In genomic region chr1:46275030-46275337, GRCh38 we compare ENCODE assay signal across 28 cellular contexts. TPM values are rescaled to one million over a fixed set of nuclear protein-coding genes. Genes with fewer than 3 reads are reported as not detected.
"Had no signal": no experiment of that assay in that cellular context is flagged by ENCODE, and none has a peak within 500 bp of the region (broad histone marks: within the 10 kb centered on the region; RNA-seq: fewer than 3 reads in every experiment).

No MANE protein-coding gene starts in this region.

- DNase-seq: activated CD4-positive, alpha-beta T cell treated with anti-CD3 and anti-CD28 coated beads for 48 hours; activated CD4-positive, CD25-positive, alpha-beta regulatory T cell; activated CD8-positive, alpha-beta T cell treated with anti-CD3 and anti-CD28 coated beads for 36 hours; activated naive CD4-positive, alpha-beta T cell; activated T-cell treated with anti-CD3 and anti-CD28 coated beads, Interleukin-2, amount 50 U/mL, for 4 hours; central memory CD4-positive, alpha-beta T cell; endodermal cell; foreskin keratinocyte; heart right ventricle; left lung; mucosa of descending colon; ovary; retina; sigmoid colon; small intestine; stimulated activated CD4-positive, alpha-beta T cell treated with anti-CD3 and anti-CD28 coated beads, Interleukin-4, amount 100 ng/mL, for 24 hours; stimulated activated naive CD8-positive, alpha-beta T cell treated with anti-CD3 and anti-CD28 coated beads, Interleukin-15, amount 100 ng/mL, for 72 hours; uterus had no signal

- H3K36me3 ChIP-seq: breast epithelium, ovary, uterus had no signal

- ATAC-seq: activated CD8-positive, alpha-beta T cell treated with anti-CD3 and anti-CD28 coated beads for 36 hours; activated T-cell treated with anti-CD3 and anti-CD28 coated beads, Interleukin-2, amount 50 U/mL, for 4 hours; foreskin keratinocyte; heart right ventricle; left lung; mucosa of descending colon; natural killer cell treated with Interleukin-12 subunit alpha and Interleukin-12 subunit beta and Interleukin-15 and Interleukin-18, amount 100 ng/mL, for 72 hours; stimulated activated effector memory CD8-positive, alpha-beta T cell treated with anti-CD3 and anti-CD28 coated beads, Interleukin-12 subunit alpha, Interleukin-12 subunit beta, amount 100 ng/mL, for 72 hours; stimulated activated naive CD8-positive, alpha-beta T cell treated with anti-CD3 and anti-CD28 coated beads, Interleukin-15, amount 100 ng/mL, for 72 hours had no signal

- H3K27ac Mint-ChIP-seq: activated CD8-positive, alpha-beta T cell treated with anti-CD3 and anti-CD28 coated beads for 36 hours; dendritic cell treated with granulocyte-macrophage colony-stimulating factor and Interleukin-4, amounts not matched to agents 40 ng/mL and 50 ng/mL, for 4 days; endodermal cell; natural killer cell treated with Interleukin-12 subunit alpha and Interleukin-12 subunit beta and Interleukin-15 and Interleukin-18, amount 100 ng/mL, for 72 hours; stimulated activated effector memory CD8-positive, alpha-beta T cell treated with anti-CD3 and anti-CD28 coated beads, Interleukin-12 subunit alpha, Interleukin-12 subunit beta, amount 100 ng/mL, for 72 hours; type B pancreatic cell had no signal

- H3K27me3 Mint-ChIP-seq: activated CD8-positive, alpha-beta T cell treated with anti-CD3 and anti-CD28 coated beads for 36 hours; dendritic cell treated with granulocyte-macrophage colony-stimulating factor and Interleukin-4, amounts not matched to agents 40 ng/mL and 50 ng/mL, for 4 days; natural killer cell treated with Interleukin-12 subunit alpha and Interleukin-12 subunit beta and Interleukin-15 and Interleukin-18, amount 100 ng/mL, for 72 hours; progenitor cell of endocrine pancreas; stimulated activated naive CD8-positive, alpha-beta T cell treated with anti-CD3 and anti-CD28 coated beads, Interleukin-15, amount 100 ng/mL, for 72 hours; type B pancreatic cell had no signal

- FAIRE-seq: small intestine had no signal

- H3K4me3 ChIP-seq: breast epithelium, esophagus muscularis mucosa, heart right ventricle, left lung, lung, mucosa of descending colon, ovary, sigmoid colon, uterus had no signal

- H3K9me3 ChIP-seq: breast epithelium, esophagus muscularis mucosa, heart right ventricle, left lung, mucosa of descending colon, ovary, sigmoid colon, uterus had no signal

- H3K9me3 Mint-ChIP-seq: activated CD8-positive, alpha-beta T cell treated with anti-CD3 and anti-CD28 coated beads for 36 hours; activated T-cell treated with anti-CD3 and anti-CD28 coated beads, Interleukin-2, amount 50 U/mL, for 4 hours; dendritic cell treated with granulocyte-macrophage colony-stimulating factor and Interleukin-4, amounts not matched to agents 40 ng/mL and 50 ng/mL, for 4 days; endodermal cell; natural killer cell treated with Interleukin-12 subunit alpha and Interleukin-12 subunit beta and Interleukin-15 and Interleukin-18, amount 100 ng/mL, for 72 hours; stimulated activated effector memory CD8-positive, alpha-beta T cell treated with anti-CD3 and anti-CD28 coated beads, Interleukin-12 subunit alpha, Interleukin-12 subunit beta, amount 100 ng/mL, for 72 hours; stimulated activated naive CD8-positive, alpha-beta T cell treated with anti-CD3 and anti-CD28 coated beads, Interleukin-15, amount 100 ng/mL, for 72 hours; T-helper 2 cell treated with Interferon-gamma antibody and Interleukin-4, amounts not matched to agents 5 μg/mL and 100 μg/mL, for 36 hours; type B pancreatic cell had no signal

- H3K27me3 ChIP-seq: breast epithelium, esophagus muscularis mucosa, foreskin keratinocyte, heart right ventricle, left lung, ovary, sigmoid colon, uterus had no signal

- H3K4me1 ChIP-seq: breast epithelium, esophagus muscularis mucosa, foreskin keratinocyte, heart right ventricle, left lung, sigmoid colon, uterus had no signal

- H3K27ac ChIP-seq: breast epithelium, esophagus muscularis mucosa, foreskin keratinocyte, heart right ventricle, left lung, ovary, sigmoid colon, uterus had no signal

- H3K4me3 Mint-ChIP-seq: activated CD8-positive, alpha-beta T cell treated with anti-CD3 and anti-CD28 coated beads for 36 hours; activated T-cell treated with anti-CD3 and anti-CD28 coated beads, Interleukin-2, amount 50 U/mL, for 4 hours; dendritic cell treated with granulocyte-macrophage colony-stimulating factor and Interleukin-4, amounts not matched to agents 40 ng/mL and 50 ng/mL, for 4 days; endodermal cell; natural killer cell treated with Interleukin-12 subunit alpha and Interleukin-12 subunit beta and Interleukin-15 and Interleukin-18, amount 100 ng/mL, for 72 hours; stimulated activated effector memory CD8-positive, alpha-beta T cell treated with anti-CD3 and anti-CD28 coated beads, Interleukin-12 subunit alpha, Interleukin-12 subunit beta, amount 100 ng/mL, for 72 hours; stimulated activated naive CD8-positive, alpha-beta T cell treated with anti-CD3 and anti-CD28 coated beads, Interleukin-15, amount 100 ng/mL, for 72 hours; T-helper 2 cell treated with Interferon-gamma antibody and Interleukin-4, amounts not matched to agents 5 μg/mL and 100 μg/mL, for 36 hours; type B pancreatic cell had no signal

- H3K4me1 Mint-ChIP-seq: endodermal cell; stimulated activated effector memory CD8-positive, alpha-beta T cell treated with anti-CD3 and anti-CD28 coated beads, Interleukin-12 subunit alpha, Interleukin-12 subunit beta, amount 100 ng/mL, for 72 hours; stimulated activated naive CD8-positive, alpha-beta T cell treated with anti-CD3 and anti-CD28 coated beads, Interleukin-15, amount 100 ng/mL, for 72 hours had no signal

RNA-seq across cellular contexts. Expression of gene RAD54L, which starts 27.4 kb away (rescaled TPM):
- total RNA-seq: mesenteric fat pad, sigmoid colon had no signal
